In genomic region chrX:40755291-40756249, GRCh38 we compare ENCODE assay signal across 15 cellular contexts. TPM values are rescaled to one million over a fixed set of nuclear protein-coding genes. Genes with fewer than 3 reads are reported as not detected.
A peak's percentile ranks its signal among the peaks of the same experiment; 100 is the strongest.
DNase-seq lines count a peak whose midpoint lies in the region; ATAC-seq and TF ChIP-seq lines count a peak whose summit lies in the region.
"Had no signal": no experiment of that assay in that cellular context is flagged by ENCODE, and none has a peak within 500 bp of the region (broad histone marks: within the 10 kb centered on the region; RNA-seq: fewer than 3 reads in every experiment).

No MANE protein-coding gene starts in this region.

- no peaks in the 10 kb centered on the region for H3K79me1 ChIP-seq in H9 (ENCODE audit: insufficient read depth, low read depth, low read length, poor library complexity, severe bottlenecking)

- no peak overlapping the region for H3K23ac ChIP-seq in H9 (ENCODE audit: insufficient read length, low read depth, low read length)

- H3K9me3 ChIP-seq in H9 (ENCODE audit: control insufficient read depth, low read depth, low read length) (no peaks in the 10 kb centered on the region), skeletal muscle satellite cell (replicated peaks; ENCODE audit: low read length) (peaks cover 5% of the 10 kb centered on the region)

- H3T11ph ChIP-seq in H9 (ENCODE audit: low read length), result no peak overlapping the region

- H2AK5ac ChIP-seq in H9 (ENCODE audit: insufficient read length, low read length), result no peak overlapping the region

- DNase-seq in H9, result peak; percentile 37
- DNase-seq in coronary artery (ENCODE audit: low spot score), result peak; percentile 78
- DNase-seq in hypothalamus (lab: John Stamatoyannopoulos, UW), result peak in 32 of 51 donors; percentile 1 to 62 (median 6)
- no peak for DNase-seq in activated gamma-delta T cell treated with Interleukin-2 at 50 U/mL for 16 hours
- no peak for DNase-seq in NCI-H524 (lab: John Stamatoyannopoulos, UW)
- DNase-seq in GM19238 (ENCODE audit: insufficient read length, low spot score), result no peak
- DNase-seq: activated effector memory CD4-positive, alpha-beta T cell treated with Interleukin-2 at 50 U/mL for 16 hours; CD8-positive, alpha-beta T cell; MV-4-11; NCI-H774; SK-N-SH; stimulated activated CD4-positive, alpha-beta T cell treated with anti-CD3 and anti-CD28 coated beads, Interleukin-4, amount 100 ng/mL, for 24 hours had no signal

- no peak overlapping the region for H3K56ac ChIP-seq in H9 (ENCODE audit: insufficient read length, low read depth, low read length)

- no peaks in the 10 kb centered on the region for H3K27me3 Mint-ChIP-seq in H9 (ENCODE audit: low read depth)

- no peak for ATAC-seq in GM21528 (IDR thresholded peaks at IDR 0.05; ENCODE audit: low FRiP score, unreplicated experiment)
- ATAC-seq: CD8-positive, alpha-beta T cell had no signal

- H3K27ac Mint-ChIP-seq in H9, result no peak overlapping the region
- H3K27ac Mint-ChIP-seq: CD8-positive, alpha-beta T cell; nephron had no signal

- H3K4ac ChIP-seq in H9 (ENCODE audit: low read depth, low read length), result no peak overlapping the region

- no peak overlapping the region for H2BK15ac ChIP-seq in H9 (ENCODE audit: low read depth, low read length)

- H3K18ac ChIP-seq in H9 (ENCODE audit: insufficient read length, low read depth, low read length), result no peak overlapping the region

- peak overlapping the region; percentile 19 for H3K4me3 ChIP-seq in coronary artery
- H3K4me3 ChIP-seq in skeletal muscle satellite cell (ENCODE audit: low read length), result no peak overlapping the region

- H3K4me3 Mint-ChIP-seq in H9, result no peak overlapping the region
- H3K4me3 Mint-ChIP-seq: CD8-positive, alpha-beta T cell; nephron had no signal

- H2BK12ac ChIP-seq in H9 (ENCODE audit: insufficient read length, low read depth, low read length), result no peak overlapping the region

- H3K27me3 ChIP-seq in H9 (ENCODE audit: insufficient read depth, low read length), result no peaks in the 10 kb centered on the region
- H3K27me3 ChIP-seq in skeletal muscle satellite cell (ENCODE audit: control insufficient read depth, insufficient read depth, low read length), result peaks cover 32% of the 10 kb centered on the region

- peaks cover 6 to 22% (median 6%) of the 10 kb centered on the region in 3 experiments for H3K36me3 Mint-ChIP-seq in H9 (ENCODE audit: insufficient read depth in 1 of 3, low read depth in 3 of 3)
- H3K36me3 Mint-ChIP-seq: CD8-positive, alpha-beta T cell had no signal

- no peak overlapping the region; the same call in 1 of the 2 replicates for H3K14ac ChIP-seq in H9 (ENCODE audit: insufficient read depth, low read length)

- WGBS in H9 (ENCODE audit: extremely low coverage, insufficient read length, low lambda C conversion rate), result no CpG with 5 or more reads among the region's 7 CpGs

- H3K27ac ChIP-seq in H9 (ENCODE audit: insufficient read length, low read depth, low read length), result no peak overlapping the region
- H3K27ac ChIP-seq in coronary artery, result peak overlapping the region; percentile 70 to 82

- H2BK20ac ChIP-seq in H9 (ENCODE audit: low read depth, low read length, poor library complexity, severe bottlenecking), result no peak overlapping the region

- H3K23me2 ChIP-seq in H9 (ENCODE audit: insufficient read length, low read depth, low read length, poor library complexity, severe bottlenecking), result no peaks in the 10 kb centered on the region

- H4K5ac ChIP-seq in H9 (ENCODE audit: insufficient read length, low read depth, low read length), result no peak overlapping the region

- no peak overlapping the region for H3K9ac ChIP-seq in H9 (ENCODE audit: extremely low read depth, insufficient read length, low read length)
- no peak overlapping the region for H3K9ac ChIP-seq in skeletal muscle satellite cell (ENCODE audit: low read depth, low read length)
- H3K9ac ChIP-seq: SK-N-SH had no signal

- H2AFZ ChIP-seq in H9 (ENCODE audit: low read length), result no peak overlapping the region

- TF ChIP-seq CTCF in H9 (conservative IDR thresholded peaks at IDR 0.05), result no peak
- TF ChIP-seq CTCF in coronary artery (IDR thresholded peaks at IDR 0.05), result no peak

- no peaks in the 10 kb centered on the region for H3K79me2 ChIP-seq in H9 (ENCODE audit: insufficient read depth, low read length)

- H3K4me2 ChIP-seq in H9 (ENCODE audit: insufficient read depth, insufficient read length, low read length), result no peak overlapping the region
- peak overlapping the region; percentile 32 for H3K4me2 ChIP-seq in skeletal muscle satellite cell (ENCODE audit: low read length)
- H3K4me2 ChIP-seq: SK-N-SH had no signal

- H4K20me1 ChIP-seq in H9 (ENCODE audit: control insufficient read depth, insufficient read depth, insufficient read length), result no peaks in the 10 kb centered on the region

- no peak overlapping the region for H2BK5ac ChIP-seq in H9 (ENCODE audit: insufficient read length, low read length)

- no peak overlapping the region for H2BK120ac ChIP-seq in H9 (ENCODE audit: low read depth, low read length, poor library complexity, severe bottlenecking)

- H4K91ac ChIP-seq in H9 (ENCODE audit: insufficient read length, low read depth, low read length), result no peak overlapping the region

- H3K9me3 Mint-ChIP-seq in H9, result peaks cover 66 to 72% of the 10 kb centered on the region in 2 experiments
- H3K9me3 Mint-ChIP-seq: CD8-positive, alpha-beta T cell had no signal

- no peak overlapping the region for H4K8ac ChIP-seq in H9 (replicated peaks; ENCODE audit: insufficient read length, low read depth, low read length)

- H3K4me1 ChIP-seq in H9 (ENCODE audit: insufficient read depth, low read length) (peaks cover 6% of the 10 kb centered on the region; the same call in 1 of the 2 replicates), skeletal muscle satellite cell (ENCODE audit: control insufficient read depth, insufficient read depth, low read length) (peaks cover 11% of the 10 kb centered on the region)

- H3K36me3 ChIP-seq in skeletal muscle satellite cell (ENCODE audit: insufficient read depth, low read length), result no peaks in the 10 kb centered on the region

- no peaks in the 10 kb centered on the region for H3K4me1 Mint-ChIP-seq in H9
- H3K4me1 Mint-ChIP-seq: nephron had no signal

RNA-seq across cellular contexts. Expression of gene MED14, which starts 20.2 kb away (rescaled TPM):
- total RNA-seq in H9 (2021), result 125 and 136 TPM in 2 replicates
- 21.6 and 22.3 TPM in 2 replicates for total RNA-seq in skeletal muscle satellite cell (2012; rRNA removed)

Comparison
In these comparisons a context has a peak if more than half of its experiments do, and no peak if none do; other contexts are left out.
1. DNase-seq: peak in H9 (single experiment), coronary artery (single experiment) and hypothalamus (32 of 51); none in activated gamma-delta T cell treated with Interleukin-2 at 50 U/mL for 16 hours (single experiment), NCI-H524 (0 of 2) and GM19238 (single experiment).